Comparison of ENCODE assay signal across 22 cellular contexts in genomic region chr20:36105731-36106226, GRCh38. TPM values are rescaled to one million over a fixed set of nuclear protein-coding genes. Genes with fewer than 3 reads are reported as not detected.
DNase-seq lines count a peak whose midpoint lies in the region; ATAC-seq and TF ChIP-seq lines count a peak whose summit lies in the region.
"Had no signal": no experiment of that assay in that cellular context is flagged by ENCODE, and none has a peak within 500 bp of the region (broad histone marks: within the 10 kb centered on the region; RNA-seq: fewer than 3 reads in every experiment).

No MANE protein-coding gene starts in this region.

- no peak overlapping the region for H3K27ac Mint-ChIP-seq in natural killer cell treated with Interleukin-12 subunit alpha and Interleukin-12 subunit beta and Interleukin-15 and Interleukin-18, amount 100 ng/mL, for 72 hours
- no peak overlapping the region for H3K27ac Mint-ChIP-seq in natural killer cell
- H3K27ac Mint-ChIP-seq: activated naive CD4-positive, alpha-beta T cell treated with anti-CD3 and anti-CD28 coated beads, Interleukin-2, amount 50 U/mL, for 72 hours; activated T-cell treated with anti-CD3 and anti-CD28 coated beads, Interleukin-2, amount 50 U/mL, for 24 hours had no signal

- no peak for DNase-seq in natural killer cell treated with Interleukin-12 subunit alpha and Interleukin-12 subunit beta and Interleukin-15 and Interleukin-18, amount 100 ng/mL, for 72 hours (ENCODE audit: low spot score)
- DNase-seq in natural killer cell (no peak), caudate nucleus (lab: John Stamatoyannopoulos, UW) (no peak), mucosa of descending colon (peak; percentile 67 to 82 (median 68)), ascending aorta (ENCODE audit: low spot score in 2 of 2) (no peak)
- no peak for DNase-seq in effector CD8-positive, alpha-beta T cell (lab: John Stamatoyannopoulos, UW)
- DNase-seq: activated CD4-positive, alpha-beta T cell treated with anti-CD3 and anti-CD28 coated beads, Interleukin-2, amount 50 U/mL, for 48 hours; activated T-cell treated with anti-CD3 and anti-CD28 coated beads, Interleukin-2, amount 50 U/mL, for 24 hours; brain microvascular endothelial cell; dorsolateral prefrontal cortex; esophagus squamous epithelium; GOT3; heart left ventricle; NCI-H187 treated with DMSO at 0.1 percent for 48 hours; NCI-H526 treated with DMSO at 0.1 percent for 48 hours; stimulated activated CD4-positive, alpha-beta T cell treated with anti-CD3 and anti-CD28 coated beads, Interleukin-12 subunit alpha, Interleukin-12 subunit beta, amount 100 ng/mL, for 4 hours; stimulated activated naive CD4-positive, alpha-beta T cell treated with Interleukin-2 at 50 U/mL for 16 hours; SW 1271 had no signal

- intact Hi-C loops in natural killer cell (cut with micrococcal nuclease) = no loop called here
- intact Hi-C loops in mucosa of descending colon (cut with DNase I, micrococcal nuclease) = no loop called here
- intact Hi-C loops in ascending aorta (cut with DNase I) = no loop called here

- H3K27ac ChIP-seq in caudate nucleus (ENCODE audit: low read depth, low read length) (peak overlapping the region; percentile 71), ascending aorta (no peak overlapping the region)
- H3K27ac ChIP-seq: brain microvascular endothelial cell, esophagus squamous epithelium, heart left ventricle had no signal

- H3K9me3 Mint-ChIP-seq in natural killer cell treated with Interleukin-12 subunit alpha and Interleukin-12 subunit beta and Interleukin-15 and Interleukin-18, amount 100 ng/mL, for 72 hours = no peaks in the 10 kb centered on the region
- H3K9me3 Mint-ChIP-seq in natural killer cell = no peaks in the 10 kb centered on the region
- H3K9me3 Mint-ChIP-seq: activated naive CD4-positive, alpha-beta T cell treated with anti-CD3 and anti-CD28 coated beads, Interleukin-2, amount 50 U/mL, for 72 hours; activated T-cell treated with anti-CD3 and anti-CD28 coated beads, Interleukin-2, amount 50 U/mL, for 24 hours had no signal

- no peak overlapping the region for H3K4me3 Mint-ChIP-seq in natural killer cell treated with Interleukin-12 subunit alpha and Interleukin-12 subunit beta and Interleukin-15 and Interleukin-18, amount 100 ng/mL, for 72 hours
- no peak overlapping the region for H3K4me3 Mint-ChIP-seq in natural killer cell
- H3K4me3 Mint-ChIP-seq: activated T-cell treated with anti-CD3 and anti-CD28 coated beads, Interleukin-2, amount 50 U/mL, for 24 hours had no signal

- H3K4me1 Mint-ChIP-seq in natural killer cell treated with Interleukin-12 subunit alpha and Interleukin-12 subunit beta and Interleukin-15 and Interleukin-18, amount 100 ng/mL, for 72 hours (ENCODE audit: low read depth in 2 of 2) = peaks cover 0 to 3% of the 10 kb centered on the region in 2 donors
- H3K4me1 Mint-ChIP-seq in natural killer cell = no peaks in the 10 kb centered on the region

- ATAC-seq in natural killer cell treated with Interleukin-12 subunit alpha and Interleukin-12 subunit beta and Interleukin-15 and Interleukin-18, amount 100 ng/mL, for 72 hours = peak; percentile 36 to 39
- ATAC-seq in natural killer cell (no peak), mucosa of descending colon (peak; percentile 47), HG03025 (IDR thresholded peaks at IDR 0.05; ENCODE audit: low FRiP score, unreplicated experiment) (no peak), GM18870 (IDR thresholded peaks at IDR 0.05; ENCODE audit: unreplicated experiment) (no peak)
- ATAC-seq: activated naive CD4-positive, alpha-beta T cell treated with anti-CD3 and anti-CD28 coated beads, Interleukin-2, amount 50 U/mL, for 72 hours; Panc1 had no signal

- H3K27me3 Mint-ChIP-seq in natural killer cell treated with Interleukin-12 subunit alpha and Interleukin-12 subunit beta and Interleukin-15 and Interleukin-18, amount 100 ng/mL, for 72 hours = peaks cover 0 to 4% of the 10 kb centered on the region in 2 donors
- peaks cover 0 to 13% of the 10 kb centered on the region in 2 donors for H3K27me3 Mint-ChIP-seq in natural killer cell (ENCODE audit: low read depth in 2 of 2)
- H3K27me3 Mint-ChIP-seq: activated T-cell treated with anti-CD3 and anti-CD28 coated beads, Interleukin-2, amount 50 U/mL, for 24 hours had no signal

- H3K36me3 Mint-ChIP-seq in natural killer cell treated with Interleukin-12 subunit alpha and Interleukin-12 subunit beta and Interleukin-15 and Interleukin-18, amount 100 ng/mL, for 72 hours = no peaks in the 10 kb centered on the region
- H3K36me3 Mint-ChIP-seq in natural killer cell = no peaks in the 10 kb centered on the region
- H3K36me3 Mint-ChIP-seq: activated naive CD4-positive, alpha-beta T cell treated with anti-CD3 and anti-CD28 coated beads, Interleukin-2, amount 50 U/mL, for 72 hours had no signal

- H3K4me3 ChIP-seq in mucosa of descending colon (no peak overlapping the region), ascending aorta (no peak overlapping the region)
- H3K4me3 ChIP-seq: dorsolateral prefrontal cortex, esophagus squamous epithelium, heart left ventricle had no signal

- TF ChIP-seq CTCF in natural killer cell (IDR thresholded peaks at IDR 0.05) (no peak), mucosa of descending colon (IDR thresholded peaks at IDR 0.05) (no peak), ascending aorta (IDR thresholded peaks at IDR 0.05) (no peak)

- H3K4me1 ChIP-seq in mucosa of descending colon (ENCODE audit: low read depth) (peaks cover 42% of the 10 kb centered on the region), ascending aorta (peaks cover 0 to 7% of the 10 kb centered on the region in 2 donors)

- no peaks in the 10 kb centered on the region for H3K36me3 ChIP-seq in mucosa of descending colon (ENCODE audit: low read depth)
- H3K36me3 ChIP-seq in ascending aorta = no peaks in the 10 kb centered on the region
- H3K36me3 ChIP-seq: brain microvascular endothelial cell, heart left ventricle had no signal

- no peaks in the 10 kb centered on the region for H3K9me3 ChIP-seq in mucosa of descending colon
- no peaks in the 10 kb centered on the region for H3K9me3 ChIP-seq in ascending aorta
- H3K9me3 ChIP-seq: esophagus squamous epithelium, heart left ventricle had no signal

- no peaks in the 10 kb centered on the region for H3K27me3 ChIP-seq in ascending aorta
- H3K27me3 ChIP-seq: brain microvascular endothelial cell, dorsolateral prefrontal cortex, esophagus squamous epithelium, heart left ventricle had no signal

RNA-seq across cellular contexts. Expression of gene EPB41L1, which starts 48.8 kb away (rescaled TPM):
- under 1 TPM in 1 of 2 donors, not detected in 1; 0.21 TPM for total RNA-seq in natural killer cell treated with Interleukin-12 subunit alpha and Interleukin-12 subunit beta and Interleukin-15 and Interleukin-18, amount 100 ng/mL, for 72 hours
- under 1 TPM in 2 of 3 donors, not detected in 1; 0.21 to 0.29 TPM for total RNA-seq in natural killer cell
- 10 to 100 TPM; 41.0 to 95.3 (median 71.7) TPM for total RNA-seq in mucosa of descending colon
- 16.7 TPM for total RNA-seq in ascending aorta

Comparison
In these comparisons a context has a peak if more than half of its experiments do, and no peak if none do; other contexts are left out.
1. ATAC-seq: peak in natural killer cell treated with Interleukin-12 subunit alpha and Interleukin-12 subunit beta and Interleukin-15 and Interleukin-18, amount 100 ng/mL, for 72 hours (2 of 2) and mucosa of descending colon (single experiment); none in natural killer cell (0 of 3), HG03025 (single experiment) and GM18870 (single experiment).
2. DNase-seq: peak in mucosa of descending colon (3 of 3); none in natural killer cell treated with Interleukin-12 subunit alpha and Interleukin-12 subunit beta and Interleukin-15 and Interleukin-18, amount 100 ng/mL, for 72 hours (single experiment), natural killer cell (single experiment), caudate nucleus (0 of 61), ascending aorta (0 of 2) and effector CD8-positive, alpha-beta T cell (single experiment).
3. RNA of gene EPB41L1, which starts 48.8 kb away (total RNA-seq): 41.0 to 95.3 TPM in mucosa of descending colon and 16.7 TPM in ascending aorta (single experiment); 0.21 TPM in natural killer cell treated with Interleukin-12 subunit alpha and Interleukin-12 subunit beta and Interleukin-15 and Interleukin-18, amount 100 ng/mL, for 72 hours and 0.21 to 0.29 TPM in natural killer cell; every median in the first group is over 10 times any median in the second.